18 cellular contexts compared by ENCODE assay signal in genomic region chrX:17077349-17077748, GRCh38.
DNase-seq lines count a peak whose midpoint lies in the region; ATAC-seq and TF ChIP-seq lines count a peak whose summit lies in the region.
"Had no signal": no experiment of that assay in that cellular context is flagged by ENCODE, and none has a peak within 500 bp of the region (broad histone marks: within the 10 kb centered on the region; RNA-seq: fewer than 3 reads in every experiment).

No MANE protein-coding gene starts in this region.

- TF ChIP-seq POLR2A in prostate gland (IDR thresholded peaks at IDR 0.05): no peak

- TF ChIP-seq CTCF in C4-2B (conservative IDR thresholded peaks at IDR 0.05): no peak
- no peak for TF ChIP-seq CTCF in prostate gland (IDR thresholded peaks at IDR 0.05)

- no peaks in the 10 kb centered on the region for H3K36me3 ChIP-seq in prostate gland
- H3K36me3 ChIP-seq: HAP-1 had no signal

- no peak overlapping the region for H3K4me3 ChIP-seq in prostate gland
- H3K4me3 ChIP-seq: HAP-1 had no signal

- ATAC-seq in HG02588 (IDR thresholded peaks at IDR 0.05; ENCODE audit: unreplicated experiment) (no peak), HG03039 (IDR thresholded peaks at IDR 0.05; ENCODE audit: unreplicated experiment) (no peak)
- ATAC-seq: Panc1 had no signal

- no peaks in the 10 kb centered on the region for H3K27me3 ChIP-seq in prostate gland (replicated peaks; ENCODE audit: insufficient read depth)

- 67% methylated on average over 4 of the region's 6 CpGs for WGBS in prostate gland

- intact Hi-C loops in prostate gland (cut with DNase I): no loop called here

- H3K4me1 ChIP-seq in prostate gland (replicated peaks): no peaks in the 10 kb centered on the region
- H3K4me1 ChIP-seq: Caco-2, HAP-1 had no signal

- DNase-seq in RPMI7951 (ENCODE audit: low read depth) (peak; percentile 8), fibroblast of gingiva (ENCODE audit: low read depth) (peak; percentile 20), prostate gland (ENCODE audit: low spot score) (no peak), middle frontal gyrus (ENCODE audit: extremely low spot score, low spot score) (no peak)
- no peak for DNase-seq in stimulated activated CD4-positive, alpha-beta T cell treated with anti-CD3 and anti-CD28 coated beads, Interleukin-12 subunit alpha, Interleukin-12 subunit beta, amount 100 ng/mL, for 4 hours
- DNase-seq: Caco-2, KG1, NCI-H1092 treated with DMSO at 0.1 percent for 48 hours, NCI-H1694, NCI-H2107, NCI-H446, NCI-H774, SIG-M5 had no signal

- H3K9me3 ChIP-seq in prostate gland: no peaks in the 10 kb centered on the region
- H3K9me3 ChIP-seq: Caco-2, HAP-1 had no signal

- peak overlapping the region; percentile 52 for H3K27ac ChIP-seq in C4-2B
- peak overlapping the region; percentile 72 to 76 for H3K27ac ChIP-seq in prostate gland

Comparison
In these comparisons a context has a peak if more than half of its experiments do, and no peak if none do; other contexts are left out.
1. DNase-seq: peak in RPMI7951 (single experiment) and fibroblast of gingiva (single experiment); none in prostate gland (single experiment), stimulated activated CD4-positive, alpha-beta T cell treated with anti-CD3 and anti-CD28 coated beads, Interleukin-12 subunit alpha, Interleukin-12 subunit beta, amount 100 ng/mL, for 4 hours (single experiment) and middle frontal gyrus (single experiment).